10 cellular contexts compared by ENCODE assay signal in the genomic region with DNA sequence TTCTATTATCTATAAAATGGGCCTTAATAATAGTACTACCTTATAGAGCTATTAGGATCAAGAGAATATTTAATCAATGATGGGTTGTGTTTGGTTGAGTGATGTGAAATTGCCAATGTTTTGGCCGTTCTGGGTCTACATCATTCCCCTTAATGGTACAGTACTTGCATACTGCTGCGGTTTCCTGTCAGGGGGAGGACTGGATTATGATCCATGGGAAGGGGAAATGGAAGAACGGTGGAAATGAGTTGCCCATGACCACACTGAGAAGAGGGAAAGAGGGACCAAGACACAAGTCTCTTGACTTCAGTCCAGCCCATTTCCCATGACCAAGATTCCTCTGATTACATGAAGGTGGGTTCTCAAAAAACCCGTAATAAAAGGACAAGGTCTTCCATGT. TPM values are rescaled to one million over a fixed set of nuclear protein-coding genes. Genes with fewer than 3 reads are reported as not detected.
A peak's percentile ranks its signal among the peaks of the same experiment; 100 is the strongest.
DNase-seq lines count a peak whose midpoint lies in the region; ATAC-seq and TF ChIP-seq lines count a peak whose summit lies in the region.
"Had no signal": no experiment of that assay in that cellular context is flagged by ENCODE, and none has a peak within 500 bp of the region (broad histone marks: within the 10 kb centered on the region; RNA-seq: fewer than 3 reads in every experiment).

No MANE protein-coding gene starts in this region.

- no peak for DNase-seq in H9
- no peak for DNase-seq in naive B cell
- DNase-seq in GM19238 (ENCODE audit: insufficient read length, low spot score), result no peak
- DNase-seq: NCI-H1436 had no signal

- H2BK120ac ChIP-seq in H9 (ENCODE audit: low read depth, low read length, poor library complexity, severe bottlenecking), result no peak overlapping the region

- peaks cover 5% of the 10 kb centered on the region; the same call in 1 of the 2 replicates for H3K27me3 Mint-ChIP-seq in H9 (ENCODE audit: low read depth)
- H3K27me3 Mint-ChIP-seq in naive B cell, result no peaks in the 10 kb centered on the region
- H3K27me3 Mint-ChIP-seq: central memory CD8-positive, alpha-beta T cell had no signal

- H3K9me3 Mint-ChIP-seq in H9 (no peaks in the 10 kb centered on the region; a peak in 1 of 5 replicates), naive B cell (peaks cover 0 to 2% (median 0%) of the 10 kb centered on the region in 7 donors)
- H3K9me3 Mint-ChIP-seq: central memory CD8-positive, alpha-beta T cell had no signal

- H3K4ac ChIP-seq in H9 (ENCODE audit: low read depth, low read length), result no peak overlapping the region

- H3K9ac ChIP-seq in H9 (ENCODE audit: extremely low read depth, insufficient read length, low read length), result no peak overlapping the region

- H3K9me3 ChIP-seq in H9 (ENCODE audit: control insufficient read depth, low read depth, low read length), result no peaks in the 10 kb centered on the region

- 0 out of 2 replicates have a peak overlapping the region, but pooled peaks have one; percentile 54 for H3K27ac ChIP-seq in 22Rv1
- no peak overlapping the region for H3K27ac ChIP-seq in H9 (ENCODE audit: insufficient read length, low read depth, low read length)
- peak overlapping the region; percentile 99 for H3K27ac ChIP-seq in angular gyrus (ENCODE audit: low read depth, low read length)

- H3K27ac Mint-ChIP-seq in H9 (no peak overlapping the region), naive B cell (peak overlapping the region in 3 of 6 donors; percentile 63 to 95 (median 89))

- H2AK5ac ChIP-seq in H9 (ENCODE audit: insufficient read length, low read length), result no peak overlapping the region

- no peak overlapping the region for H4K5ac ChIP-seq in H9 (ENCODE audit: insufficient read length, low read depth, low read length)

- no peak overlapping the region for H2BK15ac ChIP-seq in H9 (ENCODE audit: low read depth, low read length)

- H3T11ph ChIP-seq in H9 (ENCODE audit: low read length), result no peak overlapping the region

- WGBS in H9 (ENCODE audit: extremely low coverage, insufficient read length, low lambda C conversion rate), result no CpG with 5 or more reads among the region's 4 CpGs

- no peak overlapping the region for H2AFZ ChIP-seq in H9 (ENCODE audit: low read length)

- no peak overlapping the region for H4K8ac ChIP-seq in H9 (replicated peaks; ENCODE audit: insufficient read length, low read depth, low read length)

- H4K91ac ChIP-seq in H9 (ENCODE audit: insufficient read length, low read depth, low read length), result no peak overlapping the region

- H3K4me2 ChIP-seq in H9 (ENCODE audit: insufficient read depth, insufficient read length, low read length), result no peak overlapping the region

- H3K14ac ChIP-seq in H9 (ENCODE audit: insufficient read depth, low read length), result no peak overlapping the region

- H3K18ac ChIP-seq in H9 (ENCODE audit: insufficient read length, low read depth, low read length), result no peak overlapping the region

- H3K79me2 ChIP-seq in H9 (ENCODE audit: insufficient read depth, low read length), result no peaks in the 10 kb centered on the region

- H4K20me1 ChIP-seq in H9 (ENCODE audit: control insufficient read depth, insufficient read depth, insufficient read length), result no peaks in the 10 kb centered on the region

- H3K23ac ChIP-seq in H9 (ENCODE audit: insufficient read length, low read depth, low read length), result no peak overlapping the region

- H2BK5ac ChIP-seq in H9 (ENCODE audit: insufficient read length, low read length), result no peak overlapping the region

- H3K36me3 Mint-ChIP-seq in H9 (ENCODE audit: insufficient read depth in 1 of 3, low read depth in 3 of 3) (peaks cover 16 to 23% (median 23%) of the 10 kb centered on the region in 3 experiments), naive B cell (peaks cover 0 to 5% of the 10 kb centered on the region in 2 donors)

- ATAC-seq in naive B cell (ENCODE audit: low read depth in 2 of 2) (no peak), HG03378 (IDR thresholded peaks at IDR 0.05; ENCODE audit: unreplicated experiment) (no peak), GM21723 (IDR thresholded peaks at IDR 0.05; ENCODE audit: unreplicated experiment) (no peak), GM19452 (IDR thresholded peaks at IDR 0.05; ENCODE audit: unreplicated experiment) (no peak)

- H2BK12ac ChIP-seq in H9 (ENCODE audit: insufficient read length, low read depth, low read length), result no peak overlapping the region

- H3K27me3 ChIP-seq in H9 (ENCODE audit: insufficient read depth, low read length), result 0 out of 2 replicates have a peak, but pooled peaks cover 2% of the 10 kb centered on the region

- H3K4me1 ChIP-seq in H9 (ENCODE audit: insufficient read depth, low read length), result peaks cover 3% of the 10 kb centered on the region; the same call in 1 of the 2 replicates

- peaks cover 6% of the 10 kb centered on the region for H3K23me2 ChIP-seq in H9 (ENCODE audit: insufficient read length, low read depth, low read length, poor library complexity, severe bottlenecking)

- H3K4me3 Mint-ChIP-seq in H9, result peak overlapping the region; percentile 18 to 91; a peak in 2 of 5 replicates
- peak overlapping the region in 7 of 8 donors; percentile 90 to 98 (median 95) for H3K4me3 Mint-ChIP-seq in naive B cell

- no peaks in the 10 kb centered on the region for H3K79me1 ChIP-seq in H9 (ENCODE audit: insufficient read depth, low read depth, low read length, poor library complexity, severe bottlenecking)

- no peak overlapping the region for H3K56ac ChIP-seq in H9 (ENCODE audit: insufficient read length, low read depth, low read length)

- no peak overlapping the region for H2BK20ac ChIP-seq in H9 (ENCODE audit: low read depth, low read length, poor library complexity, severe bottlenecking)

- no peak for TF ChIP-seq CTCF in 22Rv1 (IDR thresholded peaks at IDR 0.05)
- no peak for TF ChIP-seq CTCF in H9 (conservative IDR thresholded peaks at IDR 0.05)

- H3K4me1 Mint-ChIP-seq in H9 (peaks cover 40 to 41% of the 10 kb centered on the region in 2 experiments), naive B cell (peaks cover 16 to 27% (median 26%) of the 10 kb centered on the region in 3 donors)

RNA-seq across cellular contexts. Expression of a gene that starts 1.0 kb away (rescaled TPM):
- total RNA-seq in H9 (2021), result 116 and 118 TPM in 2 replicates
- 100 to 1,000 TPM; 114 to 144 (median 132) TPM for polyA plus RNA-seq in naive B cell (ENCODE audit: low read depth in 6 of 6)

RNA-seq across cellular contexts. Expression of a gene that starts 36.1 kb away (rescaled TPM):
- total RNA-seq in H9 (2021), result 30.5 and 30.7 TPM in 2 replicates
- polyA plus RNA-seq in naive B cell (ENCODE audit: low read depth in 6 of 6), result 10 to 100 TPM; 13.5 to 24.0 (median 21.2) TPM

RNA-seq across cellular contexts. Expression of a gene that starts 55.9 kb away (rescaled TPM):
- total RNA-seq in H9 (2021), result 6.4 and 7.3 TPM in 2 replicates
- polyA plus RNA-seq in naive B cell (ENCODE audit: low read depth in 6 of 6), result 10 to 100 TPM in 4 of 6 donors, 1 to 10 TPM in 2; 7.8 to 20.8 (median 11.1) TPM
